Comparison of ENCODE assay signal across 8 cellular contexts in the genomic region with DNA sequence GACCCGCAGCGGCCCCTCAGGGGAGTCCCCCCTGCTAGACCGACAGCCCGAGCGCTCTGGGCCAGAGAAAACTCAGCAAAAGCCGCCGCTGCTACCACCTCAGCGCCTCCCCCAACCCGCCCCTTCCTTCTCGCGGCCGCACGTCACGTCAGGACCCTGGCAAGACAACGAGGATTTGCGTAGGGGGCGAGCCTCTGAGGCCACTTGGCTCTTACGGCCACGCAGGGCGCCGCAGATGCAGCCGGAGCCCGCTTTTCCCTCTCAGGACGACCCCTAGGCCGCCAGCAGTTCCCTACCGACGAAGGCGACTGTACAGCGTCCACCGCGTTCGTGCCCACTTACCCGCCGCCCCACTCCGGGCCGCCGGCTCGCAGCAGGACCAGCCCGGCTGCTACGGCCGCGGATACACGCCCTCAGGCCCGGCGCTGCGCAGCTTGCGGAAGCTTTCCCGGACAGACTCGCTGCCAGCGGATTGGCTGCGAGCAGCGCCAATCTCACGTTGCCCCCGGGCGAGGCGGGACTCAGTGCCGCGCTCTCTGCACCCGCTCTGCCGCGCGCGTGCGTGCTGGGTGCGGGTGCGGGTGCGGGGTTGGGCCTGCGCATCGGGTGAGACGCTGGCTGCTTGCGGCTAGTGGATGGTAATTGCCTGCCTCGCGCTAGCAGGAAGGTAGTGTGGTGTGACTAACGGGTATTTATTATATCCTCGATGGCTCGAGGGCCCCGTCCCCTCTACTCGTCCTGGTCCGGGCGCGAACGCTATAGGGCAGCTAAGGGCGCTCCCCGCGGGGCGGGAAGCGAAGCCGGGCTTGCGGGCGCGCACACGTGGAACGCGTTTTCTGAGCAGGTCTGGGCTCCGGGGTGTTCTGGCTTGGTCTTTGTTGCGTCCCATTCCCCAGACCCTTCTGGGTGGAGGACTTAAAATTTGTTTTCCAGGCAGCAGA. TPM values are rescaled to one million over a fixed set of nuclear protein-coding genes. Genes with fewer than 3 reads are reported as not detected.
DNase-seq lines count a peak whose midpoint lies in the region; ATAC-seq lines count a peak whose summit lies in the region.

A gene with protein sequence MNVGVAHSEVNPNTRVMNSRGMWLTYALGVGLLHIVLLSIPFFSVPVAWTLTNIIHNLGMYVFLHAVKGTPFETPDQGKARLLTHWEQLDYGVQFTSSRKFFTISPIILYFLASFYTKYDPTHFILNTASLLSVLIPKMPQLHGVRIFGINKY (minus strand): TSS at position 413 of the 941 bp plus-strand sequence. CDS start 1,744 bp downstream, outside the sequence.
A gene (plus strand): TSS at position 524 of the 941 bp plus-strand sequence. CDS start 7,360 bp downstream, outside the sequence.

- CTCF ChIA-PET in activated CD8-positive, alpha-beta memory T cell treated with anti-CD3 and anti-CD28 coated beads for 36 hours (lab: Charles Lee) = interaction anchor here (0.6 to 1.6 kb wide), 3 partner anchors 9 to 62 kb away, joined by 3 to 5 read pairs (median 3); no protein-coding TSS in a partner anchor

- ATAC-seq in GM21367 (IDR thresholded peaks at IDR 0.05; ENCODE audit: unreplicated experiment) = peak; percentile 92

- POLR2A ChIA-PET in activated CD8-positive, alpha-beta memory T cell treated with anti-CD3 and anti-CD28 coated beads for 36 hours (lab: Charles Lee) = interaction anchor here (0.6 to 3.3 kb wide), 5 partner anchors 21 to 624 kb away, joined by 3 to 32 read pairs (median 3); a partner anchor contains a TSS

- DNase-seq in COR-L47 (lab: John Stamatoyannopoulos, UW) = peak; percentile 96
- peak; percentile 95 for DNase-seq in HT1080 (ENCODE audit: low read depth)
- DNase-seq in NOMO-1 (lab: John Stamatoyannopoulos, UW; ENCODE audit: unreplicated experiment in 2 of 2) = peak; percentile 90 to 93
- DNase-seq in effector CD8-positive, alpha-beta T cell (lab: John Stamatoyannopoulos, UW) = peak; percentile 90
- peak; percentile 98 for DNase-seq in lung microvascular endothelial cell (ENCODE audit: low read depth in 2 of 2)
- peak; percentile 85 to 91 (median 90) for DNase-seq in stimulated activated CD4-positive, alpha-beta T cell treated with anti-CD3 and anti-CD28 coated beads, TNF-alpha, amount 100 ng/mL, for 4 hours (ENCODE audit: low read depth in 3 of 3)

RNA-seq across cellular contexts. Expression of the first gene that starts in this region (rescaled TPM):
- 99.1 and 125 TPM in 2 replicates for total RNA-seq in HT1080 (2014; rRNA removed; shearing (Covaris generic))
- 62.5 and 71.4 TPM in 2 replicates for polyA plus RNA-seq in HT1080 (2015; cell fraction: cytosol; rRNA removed)
- 173 and 193 TPM in 2 replicates for polyA plus RNA-seq in HT1080 (2015; cell fraction: nucleus; rRNA removed)
- 10 to 100 TPM; 76.8 to 83.3 TPM for total RNA-seq in activated CD8-positive, alpha-beta memory T cell treated with anti-CD3 and anti-CD28 coated beads for 36 hours
- total RNA-seq in lung microvascular endothelial cell = 23.5 and 32.1 TPM in 2 replicates

RNA-seq across cellular contexts. Expression of the second gene that starts in this region (rescaled TPM):
- 18.2 and 19.3 TPM in 2 replicates for total RNA-seq in HT1080 (2014; rRNA removed; shearing (Covaris generic))
- polyA plus RNA-seq in HT1080 (2015; cell fraction: cytosol; rRNA removed) = 17.2 and 18.6 TPM in 2 replicates
- 39.4 and 40.4 TPM in 2 replicates for polyA plus RNA-seq in HT1080 (2015; cell fraction: nucleus; rRNA removed)
- 10 to 100 TPM; 46.1 to 48.2 TPM for total RNA-seq in activated CD8-positive, alpha-beta memory T cell treated with anti-CD3 and anti-CD28 coated beads for 36 hours
- 11.3 and 21.8 TPM in 2 replicates for total RNA-seq in lung microvascular endothelial cell

Comparison
In these comparisons a context has a peak if more than half of its experiments do, and no peak if none do; other contexts are left out.
1. Peak in every context shown above with its lines: DNase-seq and ATAC-seq.